ENCODE assay signal across 17 cellular contexts in the genomic region with DNA sequence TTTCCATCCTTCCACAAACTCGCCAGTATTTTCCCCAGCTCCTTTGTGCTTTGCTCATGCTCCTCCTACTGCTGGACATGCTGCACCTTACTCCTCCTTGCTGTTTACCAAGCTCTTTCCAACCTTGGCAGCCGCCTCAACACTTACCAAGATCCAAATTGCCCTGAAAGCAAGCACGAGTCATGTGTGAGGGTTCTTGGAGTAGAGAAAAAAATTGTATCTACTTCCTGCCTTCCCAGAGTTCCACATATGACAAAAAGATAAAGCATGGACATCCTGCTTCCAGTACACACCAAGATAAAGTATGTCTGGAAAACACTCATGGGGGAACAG.
"Had no signal": no experiment of that assay in that cellular context is flagged by ENCODE, and none has a peak within 500 bp of the region (broad histone marks: within the 10 kb centered on the region; RNA-seq: fewer than 3 reads in every experiment).

No MANE protein-coding gene starts in this region.

- DNase-seq: activated CD4-positive, alpha-beta T cell treated with anti-CD3 and anti-CD28 coated beads for 36 hours; activated CD4-positive, alpha-beta T cell treated with anti-CD3 and anti-CD28 coated beads, Interleukin-2, amount 50 U/mL, for 48 hours; effector memory CD8-positive, alpha-beta T cell; esophagus squamous epithelium; left cardiac atrium; mesendoderm; natural killer cell; ovary; right lobe of liver; small intestine; stimulated activated CD4-positive, alpha-beta T cell treated with anti-CD3 and anti-CD28 coated beads, Interleukin-15, amount 100 ng/mL, for 24 hours; stimulated activated CD4-positive, alpha-beta T cell treated with anti-CD3 and anti-CD28 coated beads, Interleukin-2, amount 100 ng/mL, for 48 hours had no signal

- H3K4me1 ChIP-seq: esophagus squamous epithelium, right lobe of liver, tibial nerve, vagina had no signal

- H3K4me3 ChIP-seq: cardiac muscle cell, esophagus squamous epithelium, ovary, right lobe of liver, tibial nerve, vagina had no signal

- H3K27ac ChIP-seq: cardiac muscle cell, esophagus squamous epithelium, ovary, right lobe of liver, tibial nerve, vagina had no signal

- H3K36me3 ChIP-seq: cardiac muscle cell, esophagus squamous epithelium, ovary, right lobe of liver, tibial nerve, vagina had no signal

- FAIRE-seq: small intestine, TTC549 had no signal

- ATAC-seq: activated CD4-positive, alpha-beta T cell treated with anti-CD3 and anti-CD28 coated beads for 36 hours; effector memory CD8-positive, alpha-beta T cell; left cardiac atrium; natural killer cell; WTC11 had no signal

- H3K27me3 ChIP-seq: esophagus squamous epithelium, ovary, right lobe of liver, tibial nerve, vagina had no signal

- H3K9me3 ChIP-seq: esophagus squamous epithelium, ovary, right lobe of liver, tibial nerve, vagina had no signal
